In genomic region chr2:11028407-11028916, GRCh38 we compare ENCODE assay signal across 22 cellular contexts.
DNase-seq lines count a peak whose midpoint lies in the region; FAIRE-seq and TF ChIP-seq lines count a peak whose summit lies in the region.
"Had no signal": no experiment of that assay in that cellular context is flagged by ENCODE, and none has a peak within 500 bp of the region (broad histone marks: within the 10 kb centered on the region; RNA-seq: fewer than 3 reads in every experiment).

No MANE protein-coding gene starts in this region.

- in situ Hi-C loops in G401 (cut with HindIII; ENCODE audit: low sequenced_read_pairs), result no loop called here

- H3K9me3 ChIP-seq in keratinocyte (ENCODE audit: control insufficient read depth, low read depth, low read length), result no peaks in the 10 kb centered on the region
- H3K9me3 ChIP-seq: HAP-1, mucosa of descending colon, ovary, sigmoid colon had no signal

- H3K36me3 ChIP-seq in keratinocyte (ENCODE audit: control insufficient read depth in 2 of 2, extremely low read depth in 1 of 2, insufficient read depth in 2 of 2, low read length in 2 of 2), result no peaks in the 10 kb centered on the region
- H3K36me3 ChIP-seq: HAP-1, ovary, sigmoid colon, tibial artery had no signal

- H3K4me1 ChIP-seq in keratinocyte (ENCODE audit: control insufficient read depth, extremely low read depth, insufficient read depth, low read length), result no peaks in the 10 kb centered on the region
- H3K4me1 ChIP-seq: HAP-1, sigmoid colon, tibial artery had no signal

- 0 out of 3 replicates have a peak, but pooled peaks have one; percentile 6 for TF ChIP-seq CTCF in GM12872 (IDR thresholded peaks at IDR 0.05; ENCODE audit: insufficient read depth, low read depth, low read length)
- peak in 2 of 3 experiments; percentile 46 to 55 for TF ChIP-seq CTCF in keratinocyte (optimal IDR thresholded peaks at IDR 0.05 in 1 of 3, IDR thresholded peaks at IDR 0.05 in 1 of 3, conservative IDR thresholded peaks at IDR 0.05 in 1 of 3; ENCODE audit: extremely low read depth in 1 of 3, insufficient read depth in 2 of 3, low read length in 3 of 3)
- no peak for TF ChIP-seq CTCF in foreskin fibroblast (IDR thresholded peaks at IDR 0.05; ENCODE audit: low read depth, low read length)

- no peak overlapping the region for H3K9ac ChIP-seq in keratinocyte (ENCODE audit: control insufficient read depth, extremely low read depth, insufficient read depth, low read length)

- H3K9me1 ChIP-seq in keratinocyte (ENCODE audit: control insufficient read depth, extremely low read depth, insufficient read depth, low read length), result no peaks in the 10 kb centered on the region

- no peaks in the 10 kb centered on the region for H3K79me2 ChIP-seq in keratinocyte (ENCODE audit: control insufficient read depth, insufficient read depth, low read length)

- peak; percentile 14 for DNase-seq in COLO668 (lab: John Stamatoyannopoulos, UW; ENCODE audit: unreplicated experiment)
- DNase-seq in RPMI8226, result peak; percentile 21
- DNase-seq in keratinocyte (ENCODE audit: low read depth, low spot score), result no peak
- no peak for DNase-seq in foreskin fibroblast
- no peak for DNase-seq in G401 (ENCODE audit: low spot score)
- no peak for DNase-seq in stimulated activated CD4-positive, alpha-beta T cell treated with anti-CD3 and anti-CD28 coated beads, Interleukin-12 subunit alpha, Interleukin-12 subunit beta, amount 100 ng/mL, for 4 hours
- DNase-seq: activated CD4-positive, alpha-beta memory T cell treated with anti-CD3 and anti-CD28 coated beads, Interleukin-2, amount 10 ng/mL, durations not matched to agents 7 days and 5 days; activated CD4-positive, CD25-positive, alpha-beta regulatory T cell treated with anti-CD3 and anti-CD28 coated beads, Interleukin-2, amount 50 U/mL, for 72 hours; aorta; dermis blood vessel endothelial cell; DMS 273 treated with DMSO at 0.1 percent for 48 hours; GDM1; mucosa of descending colon; NCI-H1930; ovary; SHP77; sigmoid colon; stimulated activated naive CD8-positive, alpha-beta T cell treated with anti-CD3 and anti-CD28 coated beads, Interleukin-15, amount 100 ng/mL, for 72 hours; tibial artery had no signal

- dilution Hi-C loops in keratinocyte (cut with MboI; ENCODE audit: extremely low pct_ligation_motif_present, low sequenced_read_pairs), result no loop called here

- no peak overlapping the region for H3K27ac ChIP-seq in keratinocyte (ENCODE audit: control insufficient read depth, insufficient read depth, low read length)
- H3K27ac ChIP-seq: ovary, sigmoid colon, tibial artery had no signal

- no peak overlapping the region for H2AFZ ChIP-seq in keratinocyte (ENCODE audit: control insufficient read depth, low read length)

- H3K4me3 ChIP-seq in keratinocyte (ENCODE audit: control insufficient read depth in 2 of 3, extremely low read depth in 1 of 3, insufficient read depth in 2 of 3, low read depth in 1 of 3, low read length in 3 of 3), result no peak overlapping the region
- H3K4me3 ChIP-seq in foreskin fibroblast (ENCODE audit: low read depth in 1 of 2, low read length in 2 of 2), result no peak overlapping the region
- H3K4me3 ChIP-seq: HAP-1, mucosa of descending colon, ovary, sigmoid colon, tibial artery had no signal

- FAIRE-seq in keratinocyte (lab: Jason Lieb, UNC), result no peak
- FAIRE-seq: HTR-8/SVneo had no signal

- H3K27me3 ChIP-seq in keratinocyte (ENCODE audit: control insufficient read depth, extremely low read depth, insufficient read depth, low read length), result peaks cover 5% of the 10 kb centered on the region
- H3K27me3 ChIP-seq: ovary, sigmoid colon, tibial artery had no signal

- no peaks in the 10 kb centered on the region for H4K20me1 ChIP-seq in keratinocyte (ENCODE audit: control insufficient read depth, extremely low read depth, insufficient read depth, low read length)

- no peak overlapping the region for H3K4me2 ChIP-seq in keratinocyte (ENCODE audit: control insufficient read depth, extremely low read depth, insufficient read depth, low read depth, low read length)

Comparison
In these comparisons a context has a peak if more than half of its experiments do, and no peak if none do; other contexts are left out.
1. DNase-seq: peak in COLO668 (single experiment) and RPMI8226 (single experiment); none in keratinocyte (single experiment), foreskin fibroblast (0 of 2), G401 (single experiment) and stimulated activated CD4-positive, alpha-beta T cell treated with anti-CD3 and anti-CD28 coated beads, Interleukin-12 subunit alpha, Interleukin-12 subunit beta, amount 100 ng/mL, for 4 hours (single experiment).